Comparison of ENCODE assay signal across 9 cellular contexts in genomic region chr1:22114083-22115012, GRCh38. TPM values are rescaled to one million over a fixed set of nuclear protein-coding genes. Genes with fewer than 3 reads are reported as not detected.
DNase-seq lines count a peak whose midpoint lies in the region; ATAC-seq and TF ChIP-seq lines count a peak whose summit lies in the region.
"Had no signal": no experiment of that assay in that cellular context is flagged by ENCODE, and none has a peak within 500 bp of the region (broad histone marks: within the 10 kb centered on the region; RNA-seq: fewer than 3 reads in every experiment).

No MANE protein-coding gene starts in this region.

- H2BK12ac ChIP-seq in mesenchymal stem cell (ENCODE audit: low read length in 2 of 2): peak overlapping the region in 1 of 2 experiments; percentile 11

- no peak overlapping the region for H2BK120ac ChIP-seq in mesenchymal stem cell (ENCODE audit: low read depth, low read length)

- no peak overlapping the region for H2AFZ ChIP-seq in mesenchymal stem cell (ENCODE audit: low read depth, low read length)

- H3K27me3 ChIP-seq in mesenchymal stem cell (ENCODE audit: control insufficient read depth in 1 of 2, insufficient read depth in 1 of 2, low read length in 2 of 2): no peaks in the 10 kb centered on the region

- H3K14ac ChIP-seq in mesenchymal stem cell (ENCODE audit: low read length in 2 of 2): peak overlapping the region in 1 of 2 experiments; percentile 19

- H3K23ac ChIP-seq in mesenchymal stem cell (ENCODE audit: low read length in 2 of 2): no peak overlapping the region

- H3K4me1 Mint-ChIP-seq in type B pancreatic cell (ENCODE audit: unreplicated experiment): peaks cover 61% of the 10 kb centered on the region

- H4K91ac ChIP-seq in mesenchymal stem cell (ENCODE audit: low read length): peak overlapping the region; percentile 31

- H3K27me3 Mint-ChIP-seq in type B pancreatic cell: no peaks in the 10 kb centered on the region

- peak overlapping the region; percentile 73 for H4K8ac ChIP-seq in mesenchymal stem cell (ENCODE audit: low read length)

- no peak overlapping the region for H3K4ac ChIP-seq in mesenchymal stem cell (ENCODE audit: low read depth in 1 of 2, low read length in 2 of 2)

- peak overlapping the region; percentile 17 for H3K4me3 Mint-ChIP-seq in type B pancreatic cell

- H2AK5ac ChIP-seq in mesenchymal stem cell (ENCODE audit: low read length, severe bottlenecking): no peak overlapping the region

- no peak for ATAC-seq in activated naive CD4-positive, alpha-beta T cell treated with anti-CD3 and anti-CD28 coated beads, Interleukin-2, amount 50 U/mL, for 72 hours
- no peak for ATAC-seq in HG02840 (IDR thresholded peaks at IDR 0.05; ENCODE audit: low FRiP score, unreplicated experiment)

- peak overlapping the region; percentile 5 to 37 for H3K27ac Mint-ChIP-seq in activated naive CD4-positive, alpha-beta T cell treated with anti-CD3 and anti-CD28 coated beads, Interleukin-2, amount 50 U/mL, for 72 hours
- peak overlapping the region; percentile 33 for H3K27ac Mint-ChIP-seq in type B pancreatic cell

- H3K4me2 ChIP-seq in mesenchymal stem cell (ENCODE audit: low read length, poor library complexity, severe bottlenecking): peak overlapping the region; percentile 29

- peak overlapping the region; percentile 22 for H3K9ac ChIP-seq in mesenchymal stem cell (ENCODE audit: low read length)

- peak overlapping the region; percentile 41 for H3K27ac ChIP-seq in mesenchymal stem cell (ENCODE audit: low read length, poor library complexity, severe bottlenecking)

- H3K36me3 ChIP-seq in mesenchymal stem cell (ENCODE audit: control insufficient read depth in 1 of 2, insufficient read depth in 2 of 2, low read depth in 1 of 2, low read length in 2 of 2): peaks cover 46 to 59% of the 10 kb centered on the region in 2 experiments

- no peaks in the 10 kb centered on the region for H3K9me3 ChIP-seq in mesenchymal stem cell (ENCODE audit: control insufficient read depth, low read length)

- peak overlapping the region; percentile 31 for H2BK15ac ChIP-seq in mesenchymal stem cell (ENCODE audit: low read depth, poor library complexity, severe bottlenecking)

- H3K18ac ChIP-seq in mesenchymal stem cell (ENCODE audit: low read depth in 1 of 2, low read length in 2 of 2): peak overlapping the region; percentile 38 to 50

- H3K4me3 ChIP-seq in choroid plexus epithelial cell (ENCODE audit: low read depth, low read length): no peak overlapping the region
- H3K4me3 ChIP-seq in mesenchymal stem cell (ENCODE audit: insufficient read depth in 1 of 2, low read depth in 1 of 2, low read length in 2 of 2): no peak overlapping the region

- no peaks in the 10 kb centered on the region for H3K36me3 Mint-ChIP-seq in activated naive CD4-positive, alpha-beta T cell treated with anti-CD3 and anti-CD28 coated beads, Interleukin-2, amount 50 U/mL, for 72 hours
- H3K36me3 Mint-ChIP-seq in type B pancreatic cell: peaks cover 13% of the 10 kb centered on the region

- 60% methylated on average over 17 of the region's 18 CpGs for WGBS in mesenchymal stem cell

- in situ Hi-C loops in ACHN (cut with HindIII; ENCODE audit: low pct_ligation_motif_present, low pct_unique_long_range_greater_than_20kb, low sequenced_read_pairs): no loop called here

- no peak overlapping the region for H2BK5ac ChIP-seq in mesenchymal stem cell (ENCODE audit: low read depth, low read length, poor library complexity, severe bottlenecking)

- peaks cover 33% of the 10 kb centered on the region for H3K4me1 ChIP-seq in mesenchymal stem cell (ENCODE audit: control insufficient read depth, insufficient read depth, low read depth, low read length)

- DNase-seq in activated naive CD4-positive, alpha-beta T cell treated with anti-CD3 and anti-CD28 coated beads, Interleukin-2, amount 50 U/mL, for 72 hours (ENCODE audit: low spot score in 2 of 2): peak in 1 of 2 donors; percentile 51
- no peak for DNase-seq in activated naive CD4-positive, alpha-beta T cell (lab: John Stamatoyannopoulos, UW)
- DNase-seq in choroid plexus epithelial cell (ENCODE audit: low read depth) (peak; percentile 91), mesenchymal stem cell (peak; percentile 76), type B pancreatic cell (ENCODE audit: extremely low spot score, unreplicated experiment) (no peak), HCEC 1CT (no peak), ACHN (no peak)

- H3K79me1 ChIP-seq in mesenchymal stem cell (replicated peaks; ENCODE audit: low read length, poor library complexity, severe bottlenecking): peaks cover 38% of the 10 kb centered on the region

- H3K9me3 Mint-ChIP-seq in activated naive CD4-positive, alpha-beta T cell treated with anti-CD3 and anti-CD28 coated beads, Interleukin-2, amount 50 U/mL, for 72 hours: no peaks in the 10 kb centered on the region
- H3K9me3 Mint-ChIP-seq in type B pancreatic cell: no peaks in the 10 kb centered on the region

- TF ChIP-seq CTCF in choroid plexus epithelial cell (conservative IDR thresholded peaks at IDR 0.05; ENCODE audit: low read depth, low read length) (no peak), type B pancreatic cell (conservative IDR thresholded peaks at IDR 0.05) (no peak)

RNA-seq across cellular contexts. Expression of gene WNT4, which starts 28.5 kb away (rescaled TPM):
- not detected for total RNA-seq in activated naive CD4-positive, alpha-beta T cell treated with anti-CD3 and anti-CD28 coated beads, Interleukin-2, amount 50 U/mL, for 72 hours
- polyA plus RNA-seq in mesenchymal stem cell (2013, experiment 1 of 2): 2.9 TPM
- polyA plus RNA-seq in mesenchymal stem cell (2013, experiment 2 of 2): 3.2 TPM
- total RNA-seq in type B pancreatic cell (ENCODE audit: low replicate concordance): 9.8 and 26.4 TPM in 2 replicates
- total RNA-seq: LHCN-M2 had no signal

Comparison
In these comparisons a context has a peak if more than half of its experiments do, and no peak if none do; other contexts are left out.
1. DNase-seq: peak in choroid plexus epithelial cell (single experiment) and mesenchymal stem cell (single experiment); none in activated naive CD4-positive, alpha-beta T cell (0 of 4), type B pancreatic cell (single experiment), HCEC 1CT (single experiment) and ACHN (single experiment).
2. RNA of gene WNT4, which starts 28.5 kb away (total RNA-seq): 9.8 to 26.4 TPM in type B pancreatic cell; not detected in activated naive CD4-positive, alpha-beta T cell treated with anti-CD3 and anti-CD28 coated beads, Interleukin-2, amount 50 U/mL, for 72 hours; every median in the first group is over 10 times any median in the second.